Comparison of ENCODE assay signal across 1 cellular context in genomic region chr5:142426676-142427364, GRCh38.
TF ChIP-seq lines count a peak whose summit lies in the region.

No MANE protein-coding gene starts in this region.

TF ChIP-seq in IMR-90, 13 proteins besides CTCF, POLR2A, EP300 and RAD21 (continued from another document):
- TF ChIP-seq NFE2L2 (IDR thresholded peaks at IDR 0.05; ENCODE audit: low read depth, low read length), result no peak
- no peak for TF ChIP-seq FOS (IDR thresholded peaks at IDR 0.05; ENCODE audit: low read depth, low read length)
- no peak for TF ChIP-seq RFX5 (IDR thresholded peaks at IDR 0.05; ENCODE audit: low read depth, low read length)
- TF ChIP-seq SMC3 (IDR thresholded peaks at IDR 0.05; ENCODE audit: low read depth, low read length), result no peak
- no peak for TF ChIP-seq MXI1 (IDR thresholded peaks at IDR 0.05; ENCODE audit: borderline replicate concordance, low read depth, low read length)
